Comparison of ENCODE assay signal across 2 cellular contexts in the genomic region with DNA sequence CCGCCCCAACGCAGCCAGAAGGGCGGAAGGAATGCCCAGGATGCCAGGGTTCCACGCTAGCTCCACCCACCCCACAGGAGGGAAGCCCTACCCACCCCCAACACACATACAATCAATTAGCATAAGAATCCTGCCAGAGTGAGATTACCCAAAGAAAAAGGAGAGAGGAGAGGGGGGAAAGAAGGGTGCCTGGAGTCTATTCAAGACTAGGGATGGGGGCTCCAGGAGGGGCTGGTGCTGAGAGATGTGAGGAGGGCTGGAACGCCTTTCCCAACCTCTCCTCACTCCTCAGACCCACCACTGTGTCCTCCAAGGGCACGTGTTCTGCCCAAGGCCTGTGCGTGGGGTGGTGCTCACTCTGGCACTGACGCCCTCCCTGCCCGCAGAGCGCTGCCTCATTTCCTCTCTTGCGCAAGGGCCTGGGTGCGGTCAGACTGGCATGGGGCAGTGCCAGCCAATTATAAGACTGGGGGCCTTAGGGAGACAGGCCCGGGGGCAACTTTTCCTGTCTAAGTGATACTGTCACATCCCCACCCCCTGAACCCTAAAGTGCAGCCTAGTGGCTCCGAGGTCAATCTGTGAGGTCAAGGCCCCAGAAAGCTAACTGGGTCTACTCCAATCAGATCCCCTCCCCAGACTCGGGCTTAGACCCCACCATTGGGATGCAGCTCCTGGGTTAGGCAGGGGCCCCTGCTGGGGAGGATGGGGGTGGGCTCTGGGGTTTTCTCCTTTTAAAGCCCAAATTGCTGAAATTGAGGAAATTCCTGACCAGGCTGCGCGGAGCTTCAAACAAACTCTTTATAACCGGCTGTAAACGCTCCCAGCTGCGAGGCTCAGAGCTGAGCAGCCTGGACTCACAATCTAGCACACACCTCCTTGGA.
TF ChIP-seq lines count a peak whose summit lies in the region.

No MANE protein-coding gene starts in this region.

TF ChIP-seq in A549, 52 proteins besides CTCF, POLR2A, EP300 and RAD21:
- TF ChIP-seq GATA3 (IDR thresholded peaks at IDR 0.05; ENCODE audit: borderline replicate concordance) (no peak), HOXB5 (CRISPR knock-in tag; IDR thresholded peaks at IDR 0.05) (no peak), HDAC2 (IDR thresholded peaks at IDR 0.05) (no peak), FOSL2 (IDR thresholded peaks at IDR 0.05) (no peak), FOSL2 (CRISPR knock-in tag; IDR thresholded peaks at IDR 0.05) (no peak), MAZ (IDR thresholded peaks at IDR 0.05; ENCODE audit: borderline replicate concordance, low read depth, low read length) (no peak), MAFK (IDR thresholded peaks at IDR 0.05; ENCODE audit: partially characterized antibody) (no peak), NPAS2 (CRISPR knock-in tag; IDR thresholded peaks at IDR 0.05; ENCODE audit: borderline replicate concordance) (no peak), CEBPB (IDR thresholded peaks at IDR 0.05) (peak; percentile 82 to 97), SREBF2 (IDR thresholded peaks at IDR 0.05) (no peak), HEYL (CRISPR knock-in tag; IDR thresholded peaks at IDR 0.05) (no peak), FOSB (CRISPR knock-in tag; IDR thresholded peaks at IDR 0.05) (no peak), SMC3 (IDR thresholded peaks at IDR 0.05) (no peak), BHLHE40 (IDR thresholded peaks at IDR 0.05; ENCODE audit: low read depth, low read length) (no peak)
- TF ChIP-seq, protein P1, sequence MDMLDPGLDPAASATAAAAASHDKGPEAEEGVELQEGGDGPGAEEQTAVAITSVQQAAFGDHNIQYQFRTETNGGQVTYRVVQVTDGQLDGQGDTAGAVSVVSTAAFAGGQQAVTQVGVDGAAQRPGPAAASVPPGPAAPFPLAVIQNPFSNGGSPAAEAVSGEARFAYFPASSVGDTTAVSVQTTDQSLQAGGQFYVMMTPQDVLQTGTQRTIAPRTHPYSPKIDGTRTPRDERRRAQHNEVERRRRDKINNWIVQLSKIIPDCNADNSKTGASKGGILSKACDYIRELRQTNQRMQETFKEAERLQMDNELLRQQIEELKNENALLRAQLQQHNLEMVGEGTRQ (IDR thresholded peaks at IDR 0.05) = peak; percentile 10; the same call in 1 of the 2 replicates
- TF ChIP-seq, protein P2, sequence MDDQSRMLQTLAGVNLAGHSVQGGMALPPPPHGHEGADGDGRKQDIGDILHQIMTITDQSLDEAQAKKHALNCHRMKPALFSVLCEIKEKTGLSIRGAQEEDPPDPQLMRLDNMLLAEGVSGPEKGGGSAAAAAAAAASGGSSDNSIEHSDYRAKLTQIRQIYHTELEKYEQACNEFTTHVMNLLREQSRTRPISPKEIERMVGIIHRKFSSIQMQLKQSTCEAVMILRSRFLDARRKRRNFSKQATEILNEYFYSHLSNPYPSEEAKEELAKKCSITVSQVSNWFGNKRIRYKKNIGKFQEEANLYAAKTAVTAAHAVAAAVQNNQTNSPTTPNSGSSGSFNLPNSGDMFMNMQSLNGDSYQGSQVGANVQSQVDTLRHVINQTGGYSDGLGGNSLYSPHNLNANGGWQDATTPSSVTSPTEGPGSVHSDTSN (IDR thresholded peaks at IDR 0.05) = no peak
- TF ChIP-seq, protein P3, sequence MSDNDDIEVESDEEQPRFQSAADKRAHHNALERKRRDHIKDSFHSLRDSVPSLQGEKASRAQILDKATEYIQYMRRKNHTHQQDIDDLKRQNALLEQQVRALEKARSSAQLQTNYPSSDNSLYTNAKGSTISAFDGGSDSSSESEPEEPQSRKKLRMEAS (IDR thresholded peaks at IDR 0.05) = peak; percentile 67
- TF ChIP-seq, protein P4, sequence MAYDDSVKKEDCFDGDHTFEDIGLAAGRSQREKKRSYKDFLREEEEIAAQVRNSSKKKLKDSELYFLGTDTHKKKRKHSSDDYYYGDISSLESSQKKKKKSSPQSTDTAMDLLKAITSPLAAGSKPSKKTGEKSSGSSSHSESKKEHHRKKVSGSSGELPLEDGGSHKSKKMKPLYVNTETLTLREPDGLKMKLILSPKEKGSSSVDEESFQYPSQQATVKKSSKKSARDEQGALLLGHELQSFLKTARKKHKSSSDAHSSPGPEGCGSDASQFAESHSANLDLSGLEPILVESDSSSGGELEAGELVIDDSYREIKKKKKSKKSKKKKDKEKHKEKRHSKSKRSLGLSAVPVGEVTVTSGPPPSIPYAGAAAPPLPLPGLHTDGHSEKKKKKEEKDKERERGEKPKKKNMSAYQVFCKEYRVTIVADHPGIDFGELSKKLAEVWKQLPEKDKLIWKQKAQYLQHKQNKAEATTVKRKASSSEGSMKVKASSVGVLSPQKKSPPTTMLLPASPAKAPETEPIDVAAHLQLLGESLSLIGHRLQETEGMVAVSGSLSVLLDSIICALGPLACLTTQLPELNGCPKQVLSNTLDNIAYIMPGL (CRISPR knock-in tag; IDR thresholded peaks at IDR 0.05; ENCODE audit: borderline replicate concordance) = no peak
- TF ChIP-seq, protein P5, sequence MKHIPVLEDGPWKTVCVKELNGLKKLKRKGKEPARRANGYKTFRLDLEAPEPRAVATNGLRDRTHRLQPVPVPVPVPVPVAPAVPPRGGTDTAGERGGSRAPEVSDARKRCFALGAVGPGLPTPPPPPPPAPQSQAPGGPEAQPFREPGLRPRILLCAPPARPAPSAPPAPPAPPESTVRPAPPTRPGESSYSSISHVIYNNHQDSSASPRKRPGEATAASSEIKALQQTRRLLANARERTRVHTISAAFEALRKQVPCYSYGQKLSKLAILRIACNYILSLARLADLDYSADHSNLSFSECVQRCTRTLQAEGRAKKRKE (CRISPR knock-in tag; IDR thresholded peaks at IDR 0.05; ENCODE audit: low read depth) = 0 out of 2 replicates have a peak, but pooled peaks have one; percentile 24
- TF ChIP-seq, protein P6, sequence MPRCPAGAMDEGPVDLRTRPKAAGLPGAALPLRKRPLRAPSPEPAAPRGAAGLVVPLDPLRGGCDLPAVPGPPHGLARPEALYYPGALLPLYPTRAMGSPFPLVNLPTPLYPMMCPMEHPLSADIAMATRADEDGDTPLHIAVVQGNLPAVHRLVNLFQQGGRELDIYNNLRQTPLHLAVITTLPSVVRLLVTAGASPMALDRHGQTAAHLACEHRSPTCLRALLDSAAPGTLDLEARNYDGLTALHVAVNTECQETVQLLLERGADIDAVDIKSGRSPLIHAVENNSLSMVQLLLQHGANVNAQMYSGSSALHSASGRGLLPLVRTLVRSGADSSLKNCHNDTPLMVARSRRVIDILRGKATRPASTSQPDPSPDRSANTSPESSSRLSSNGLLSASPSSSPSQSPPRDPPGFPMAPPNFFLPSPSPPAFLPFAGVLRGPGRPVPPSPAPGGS (IDR thresholded peaks at IDR 0.05) = no peak

TF ChIP-seq in GM12878, 131 proteins besides CTCF, POLR2A, EP300 and RAD21:
- TF ChIP-seq, protein P2 (IDR thresholded peaks at IDR 0.05; ENCODE audit: insufficient replicate concordance, low read depth, low read length) = no peak
- no peak for TF ChIP-seq SRF (IDR thresholded peaks at IDR 0.05; ENCODE audit: low read depth in 2 of 2, low read length in 2 of 2)
- TF ChIP-seq, protein P7, sequence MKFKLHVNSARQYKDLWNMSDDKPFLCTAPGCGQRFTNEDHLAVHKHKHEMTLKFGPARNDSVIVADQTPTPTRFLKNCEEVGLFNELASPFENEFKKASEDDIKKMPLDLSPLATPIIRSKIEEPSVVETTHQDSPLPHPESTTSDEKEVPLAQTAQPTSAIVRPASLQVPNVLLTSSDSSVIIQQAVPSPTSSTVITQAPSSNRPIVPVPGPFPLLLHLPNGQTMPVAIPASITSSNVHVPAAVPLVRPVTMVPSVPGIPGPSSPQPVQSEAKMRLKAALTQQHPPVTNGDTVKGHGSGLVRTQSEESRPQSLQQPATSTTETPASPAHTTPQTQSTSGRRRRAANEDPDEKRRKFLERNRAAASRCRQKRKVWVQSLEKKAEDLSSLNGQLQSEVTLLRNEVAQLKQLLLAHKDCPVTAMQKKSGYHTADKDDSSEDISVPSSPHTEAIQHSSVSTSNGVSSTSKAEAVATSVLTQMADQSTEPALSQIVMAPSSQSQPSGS (IDR thresholded peaks at IDR 0.05; ENCODE audit: low read length) = no peak
- no peak for TF ChIP-seq ESRRA (IDR thresholded peaks at IDR 0.05; ENCODE audit: low read length)
- TF ChIP-seq STAT3 (IDR thresholded peaks at IDR 0.05; ENCODE audit: low read depth, low read length) = no peak
- no peak for TF ChIP-seq RB1 (IDR thresholded peaks at IDR 0.05; ENCODE audit: borderline replicate concordance)
- TF ChIP-seq BMI1 (IDR thresholded peaks at IDR 0.05; ENCODE audit: borderline replicate concordance) = no peak
- TF ChIP-seq KAT2A (conservative IDR thresholded peaks at IDR 0.05; ENCODE audit: control insufficient read depth, low read depth, low read length) = no peak
- no peak for TF ChIP-seq SMARCA5 (IDR thresholded peaks at IDR 0.05)
- TF ChIP-seq, protein P8, sequence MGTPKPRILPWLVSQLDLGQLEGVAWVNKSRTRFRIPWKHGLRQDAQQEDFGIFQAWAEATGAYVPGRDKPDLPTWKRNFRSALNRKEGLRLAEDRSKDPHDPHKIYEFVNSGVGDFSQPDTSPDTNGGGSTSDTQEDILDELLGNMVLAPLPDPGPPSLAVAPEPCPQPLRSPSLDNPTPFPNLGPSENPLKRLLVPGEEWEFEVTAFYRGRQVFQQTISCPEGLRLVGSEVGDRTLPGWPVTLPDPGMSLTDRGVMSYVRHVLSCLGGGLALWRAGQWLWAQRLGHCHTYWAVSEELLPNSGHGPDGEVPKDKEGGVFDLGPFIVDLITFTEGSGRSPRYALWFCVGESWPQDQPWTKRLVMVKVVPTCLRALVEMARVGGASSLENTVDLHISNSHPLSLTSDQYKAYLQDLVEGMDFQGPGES (IDR thresholded peaks at IDR 0.05) = no peak
- TF ChIP-seq, protein P6 (IDR thresholded peaks at IDR 0.05; ENCODE audit: borderline replicate concordance, insufficient read depth, low read depth, low read length, poor library complexity, severe bottlenecking) = no peak
- TF ChIP-seq MEF2B (IDR thresholded peaks at IDR 0.05; ENCODE audit: partially characterized antibody, poor library complexity, severe bottlenecking) = no peak
- no peak for TF ChIP-seq EZH2 (IDR thresholded peaks at IDR 0.05; ENCODE audit: borderline replicate concordance, control insufficient read depth, low read depth, low read length)
- TF ChIP-seq ZBED1 (IDR thresholded peaks at IDR 0.05; ENCODE audit: borderline replicate concordance) = no peak
- no peak for TF ChIP-seq YBX1 (IDR thresholded peaks at IDR 0.05)
- no peak for TF ChIP-seq TBL1XR1 (IDR thresholded peaks at IDR 0.05; ENCODE audit: low read depth, low read length)
- TF ChIP-seq, protein P9, sequence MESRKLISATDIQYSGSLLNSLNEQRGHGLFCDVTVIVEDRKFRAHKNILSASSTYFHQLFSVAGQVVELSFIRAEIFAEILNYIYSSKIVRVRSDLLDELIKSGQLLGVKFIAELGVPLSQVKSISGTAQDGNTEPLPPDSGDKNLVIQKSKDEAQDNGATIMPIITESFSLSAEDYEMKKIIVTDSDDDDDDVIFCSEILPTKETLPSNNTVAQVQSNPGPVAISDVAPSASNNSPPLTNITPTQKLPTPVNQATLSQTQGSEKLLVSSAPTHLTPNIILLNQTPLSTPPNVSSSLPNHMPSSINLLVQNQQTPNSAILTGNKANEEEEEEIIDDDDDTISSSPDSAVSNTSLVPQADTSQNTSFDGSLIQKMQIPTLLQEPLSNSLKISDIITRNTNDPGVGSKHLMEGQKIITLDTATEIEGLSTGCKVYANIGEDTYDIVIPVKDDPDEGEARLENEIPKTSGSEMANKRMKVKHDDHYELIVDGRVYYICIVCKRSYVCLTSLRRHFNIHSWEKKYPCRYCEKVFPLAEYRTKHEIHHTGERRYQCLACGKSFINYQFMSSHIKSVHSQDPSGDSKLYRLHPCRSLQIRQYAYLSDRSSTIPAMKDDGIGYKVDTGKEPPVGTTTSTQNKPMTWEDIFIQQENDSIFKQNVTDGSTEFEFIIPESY (IDR thresholded peaks at IDR 0.05) = no peak
- TF ChIP-seq, protein P10, sequence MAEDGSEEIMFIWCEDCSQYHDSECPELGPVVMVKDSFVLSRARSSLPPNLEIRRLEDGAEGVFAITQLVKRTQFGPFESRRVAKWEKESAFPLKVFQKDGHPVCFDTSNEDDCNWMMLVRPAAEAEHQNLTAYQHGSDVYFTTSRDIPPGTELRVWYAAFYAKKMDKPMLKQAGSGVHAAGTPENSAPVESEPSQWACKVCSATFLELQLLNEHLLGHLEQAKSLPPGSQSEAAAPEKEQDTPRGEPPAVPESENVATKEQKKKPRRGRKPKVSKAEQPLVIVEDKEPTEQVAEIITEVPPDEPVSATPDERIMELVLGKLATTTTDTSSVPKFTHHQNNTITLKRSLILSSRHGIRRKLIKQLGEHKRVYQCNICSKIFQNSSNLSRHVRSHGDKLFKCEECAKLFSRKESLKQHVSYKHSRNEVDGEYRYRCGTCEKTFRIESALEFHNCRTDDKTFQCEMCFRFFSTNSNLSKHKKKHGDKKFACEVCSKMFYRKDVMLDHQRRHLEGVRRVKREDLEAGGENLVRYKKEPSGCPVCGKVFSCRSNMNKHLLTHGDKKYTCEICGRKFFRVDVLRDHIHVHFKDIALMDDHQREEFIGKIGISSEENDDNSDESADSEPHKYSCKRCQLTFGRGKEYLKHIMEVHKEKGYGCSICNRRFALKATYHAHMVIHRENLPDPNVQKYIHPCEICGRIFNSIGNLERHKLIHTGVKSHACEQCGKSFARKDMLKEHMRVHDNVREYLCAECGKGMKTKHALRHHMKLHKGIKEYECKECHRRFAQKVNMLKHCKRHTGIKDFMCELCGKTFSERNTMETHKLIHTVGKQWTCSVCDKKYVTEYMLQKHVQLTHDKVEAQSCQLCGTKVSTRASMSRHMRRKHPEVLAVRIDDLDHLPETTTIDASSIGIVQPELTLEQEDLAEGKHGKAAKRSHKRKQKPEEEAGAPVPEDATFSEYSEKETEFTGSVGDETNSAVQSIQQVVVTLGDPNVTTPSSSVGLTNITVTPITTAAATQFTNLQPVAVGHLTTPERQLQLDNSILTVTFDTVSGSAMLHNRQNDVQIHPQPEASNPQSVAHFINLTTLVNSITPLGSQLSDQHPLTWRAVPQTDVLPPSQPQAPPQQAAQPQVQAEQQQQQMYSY (CRISPR knock-in tag; IDR thresholded peaks at IDR 0.05) = no peak
- no peak for TF ChIP-seq ATF7 (IDR thresholded peaks at IDR 0.05; ENCODE audit: low read depth)
- TF ChIP-seq ZNF384 (IDR thresholded peaks at IDR 0.05; ENCODE audit: borderline replicate concordance, low read depth, low read length) = no peak
TF ChIP-seq in GM12878: peak in this region for 0.
